ENCODE assay signal across 16 cellular contexts in the genomic region with DNA sequence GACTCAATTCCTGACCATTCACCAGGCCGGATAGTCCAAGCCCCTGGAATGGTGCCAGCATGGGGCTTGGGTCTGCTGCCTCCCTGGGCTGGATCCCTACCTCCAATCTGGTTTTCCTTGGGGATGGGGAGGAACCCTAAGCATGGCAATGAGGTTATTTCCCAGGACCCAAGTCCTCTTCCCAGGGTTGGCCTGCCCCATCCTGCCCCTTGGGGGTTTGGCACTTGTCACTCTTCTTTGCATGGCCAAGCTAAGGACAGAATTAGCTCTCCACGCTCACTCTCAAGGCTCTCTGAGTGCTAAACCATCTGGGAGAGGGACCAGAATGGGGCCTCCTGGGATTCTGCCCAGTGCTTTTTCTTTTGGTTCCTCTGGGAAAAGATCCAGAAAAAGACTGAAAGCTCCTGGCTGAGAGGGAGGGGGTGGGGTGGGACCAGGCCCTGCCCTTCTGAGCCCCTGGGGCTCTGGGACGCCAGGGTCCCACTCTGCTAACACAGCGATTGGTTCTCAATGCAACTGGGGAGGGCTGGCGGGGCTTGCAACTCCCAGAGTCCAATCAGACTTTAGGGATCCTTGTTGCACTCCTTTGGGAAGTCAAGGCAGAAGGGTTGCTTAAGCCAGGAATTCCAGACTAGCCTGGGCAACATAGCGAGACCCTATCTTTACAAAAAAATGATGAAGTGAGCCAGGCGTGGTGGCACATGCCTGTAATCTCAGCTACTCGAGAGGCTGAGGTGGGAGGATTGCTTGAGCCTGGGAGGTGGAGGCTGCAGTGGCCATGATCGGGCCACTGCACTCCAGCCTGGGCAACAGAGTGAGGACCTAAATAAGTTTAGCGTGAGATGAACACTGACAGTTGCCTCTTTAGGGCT. TPM values are rescaled to one million over a fixed set of nuclear protein-coding genes. Genes with fewer than 3 reads are reported as not detected.
DNase-seq lines count a peak whose midpoint lies in the region; ATAC-seq lines count a peak whose summit lies in the region.
"Had no signal": no experiment of that assay in that cellular context is flagged by ENCODE, and none has a peak within 500 bp of the region (broad histone marks: within the 10 kb centered on the region; RNA-seq: fewer than 3 reads in every experiment).

No MANE protein-coding gene starts in this region.

- H3K27ac ChIP-seq in skeletal muscle tissue (ENCODE audit: low read depth, low read length): peak overlapping the region; percentile 2
- H3K27ac ChIP-seq: epithelial cell of prostate, lower lobe of right lung, neutrophil, VCaP had no signal

- H3K9me3 ChIP-seq in skeletal muscle tissue (ENCODE audit: control insufficient read depth in 3 of 3, low read length in 3 of 3): no peaks in the 10 kb centered on the region
- H3K9me3 ChIP-seq: neutrophil had no signal

- peaks cover 19 to 28% (median 23%) of the 10 kb centered on the region in 3 donors for H3K36me3 ChIP-seq in skeletal muscle tissue (ENCODE audit: control insufficient read depth in 3 of 3, insufficient read depth in 3 of 3, low read length in 3 of 3)
- H3K36me3 ChIP-seq: neutrophil had no signal

- ATAC-seq in GM18511 (IDR thresholded peaks at IDR 0.05; ENCODE audit: unreplicated experiment) (no peak), HG03469 (IDR thresholded peaks at IDR 0.05; ENCODE audit: unreplicated experiment) (no peak)

- H3K27me3 ChIP-seq in skeletal muscle tissue (ENCODE audit: control insufficient read depth in 3 of 3, insufficient read depth in 3 of 3, low read length in 3 of 3): no peaks in the 10 kb centered on the region
- H3K27me3 ChIP-seq: neutrophil had no signal

- H3K9ac ChIP-seq in skeletal muscle tissue (ENCODE audit: low read depth in 1 of 3, low read length in 3 of 3): peak overlapping the region in 1 of 3 donors; percentile 16

- DNase-seq in GM03348 (ENCODE audit: low spot score): peak; percentile 59
- DNase-seq in astrocyte of the hippocampus (ENCODE audit: low read depth, low spot score): peak; percentile 76
- DNase-seq in inferior parietal cortex (ENCODE audit: extremely low spot score): peak; percentile 41
- DNase-seq in stimulated activated naive CD4-positive, alpha-beta T cell (lab: John Stamatoyannopoulos, UW): no peak
- DNase-seq in DMS53 treated with DMSO at 0.1 percent for 48 hours (lab: John Stamatoyannopoulos, UW; ENCODE audit: unreplicated experiment): no peak
- DNase-seq: activated CD8-positive, alpha-beta memory T cell treated with anti-CD3 and anti-CD28 coated beads, Interleukin-2, amount 50 U/mL, for 4 hours; AML-193; lower lobe of right lung; MM.1S had no signal

- H3K4me1 ChIP-seq in skeletal muscle tissue (ENCODE audit: control insufficient read depth in 3 of 3, insufficient read depth in 3 of 3, low read length in 3 of 3): peaks cover 10 to 20% (median 15%) of the 10 kb centered on the region in 3 donors

- H3K4me3 ChIP-seq in skeletal muscle tissue (ENCODE audit: low read length in 3 of 3): peak overlapping the region in 1 of 3 donors; percentile 41
- H3K4me3 ChIP-seq: lower lobe of right lung had no signal

RNA-seq across cellular contexts. Expression of gene DHRS3, which starts 52.7 kb away (rescaled TPM):
- total RNA-seq in skeletal muscle tissue: 37.6 TPM
- total RNA-seq: HT1080 had no signal

Comparison
In these comparisons a context has a peak if more than half of its experiments do, and no peak if none do; other contexts are left out.
1. DNase-seq: peak in GM03348 (single experiment), astrocyte of the hippocampus (single experiment) and inferior parietal cortex (single experiment); none in stimulated activated naive CD4-positive, alpha-beta T cell (0 of 6) and DMS53 treated with DMSO at 0.1 percent for 48 hours (single experiment).